ENCODE assay signal across 13 cellular contexts in genomic region chr14:99590746-99591555, GRCh38. TPM values are rescaled to one million over a fixed set of nuclear protein-coding genes. Genes with fewer than 3 reads are reported as not detected.
DNase-seq lines count a peak whose midpoint lies in the region; ATAC-seq lines count a peak whose summit lies in the region.
"Had no signal": no experiment of that assay in that cellular context is flagged by ENCODE, and none has a peak within 500 bp of the region (broad histone marks: within the 10 kb centered on the region; RNA-seq: fewer than 3 reads in every experiment).

No MANE protein-coding gene starts in this region.

- H4K8ac ChIP-seq in trophoblast cell (ENCODE audit: low read depth, low read length): no peak overlapping the region

- no peaks in the 10 kb centered on the region for H3K36me3 ChIP-seq in trophoblast cell (ENCODE audit: control insufficient read depth in 1 of 2, insufficient read depth in 2 of 2, low read length in 2 of 2)
- H3K36me3 ChIP-seq: thoracic aorta had no signal

- H4K12ac ChIP-seq in trophoblast cell (ENCODE audit: low read depth, low read length): no peak overlapping the region

- peak overlapping the region; percentile 36 for H3K4ac ChIP-seq in trophoblast cell (ENCODE audit: low read depth, low read length)

- ATAC-seq in GM21723 (IDR thresholded peaks at IDR 0.05; ENCODE audit: unreplicated experiment) (no peak), GM18907 (IDR thresholded peaks at IDR 0.05; ENCODE audit: unreplicated experiment) (no peak), GM18520 (IDR thresholded peaks at IDR 0.05; ENCODE audit: unreplicated experiment) (no peak)

- no peak overlapping the region for H2BK5ac ChIP-seq in trophoblast cell (ENCODE audit: low read depth, low read length, poor library complexity)

- no peak overlapping the region for H2AFZ ChIP-seq in trophoblast cell (ENCODE audit: insufficient read depth, low read length, poor library complexity)

- H3K27me3 ChIP-seq in trophoblast cell (ENCODE audit: insufficient read depth, low read length): no peaks in the 10 kb centered on the region

- no peak overlapping the region for H3K9ac ChIP-seq in trophoblast cell (ENCODE audit: low read length)

- peaks cover 14% of the 10 kb centered on the region for H3K79me2 ChIP-seq in trophoblast cell (ENCODE audit: control insufficient read depth, insufficient read depth, low read length, poor library complexity)

- H3K4me2 ChIP-seq in trophoblast cell (ENCODE audit: low read length): no peak overlapping the region

- no peak overlapping the region for H3K27ac ChIP-seq in trophoblast cell (ENCODE audit: low read depth, low read length)
- H3K27ac ChIP-seq: thoracic aorta had no signal

- no peak overlapping the region for H2BK120ac ChIP-seq in trophoblast cell (ENCODE audit: insufficient read depth, low read length, poor library complexity)

- no peak overlapping the region for H4K91ac ChIP-seq in trophoblast cell (ENCODE audit: low read depth, low read length)

- H3K79me1 ChIP-seq in trophoblast cell (ENCODE audit: low read length): peaks cover 9% of the 10 kb centered on the region

- no peaks in the 10 kb centered on the region for H3K9me3 ChIP-seq in trophoblast cell (ENCODE audit: insufficient read depth, low read depth, low read length)
- H3K9me3 ChIP-seq: thoracic aorta had no signal

- H3K4me1 ChIP-seq in trophoblast cell (ENCODE audit: control insufficient read depth in 1 of 2, insufficient read depth in 2 of 2, low read length in 2 of 2): peaks cover 33 to 42% of the 10 kb centered on the region in 2 experiments

- H2BK12ac ChIP-seq in trophoblast cell (ENCODE audit: low read length): no peak overlapping the region

- H3K14ac ChIP-seq in trophoblast cell (ENCODE audit: low read length): no peak overlapping the region

- peak overlapping the region; percentile 45 for H3K4me3 ChIP-seq in trophoblast cell (ENCODE audit: low read depth, low read length)
- H3K4me3 ChIP-seq: thoracic aorta had no signal

- no peak overlapping the region for H2AK5ac ChIP-seq in trophoblast cell (ENCODE audit: low read length)

- H3K23ac ChIP-seq in trophoblast cell (ENCODE audit: low read length): no peak overlapping the region

- H3K18ac ChIP-seq in trophoblast cell (ENCODE audit: low read length): peak overlapping the region; percentile 22

- DNase-seq in EH (ENCODE audit: low read depth) (peak; percentile 76), NCI-H226 (peak; percentile 70), dermis blood vessel endothelial cell (peak; percentile 89), trophoblast cell (no peak)
- DNase-seq in stimulated activated CD4-positive, alpha-beta T cell treated with anti-CD3 and anti-CD28 coated beads, Interleukin-4, amount 100 ng/mL, for 1 hour: no peak
- DNase-seq: effector CD4-positive, alpha-beta T cell; GF-D8; mesendoderm; NCI-H2029 treated with DMSO at 0.1 percent for 48 hours had no signal

- no CpG with 5 or more reads among the region's 28 CpGs for WGBS in trophoblast cell (ENCODE audit: extremely low coverage, insufficient coverage, insufficient read length)

RNA-seq across cellular contexts. Expression of gene CCDC85C, which starts 13.1 kb away (rescaled TPM):
- 14.5 and 32.4 TPM in 2 replicates for total RNA-seq in dermis blood vessel endothelial cell
- polyA plus RNA-seq in trophoblast cell (2013): 17.0 and 18.1 TPM in 2 replicates

RNA-seq across cellular contexts. Expression of gene HHIPL1, which starts 54.0 kb away (rescaled TPM):
- total RNA-seq in dermis blood vessel endothelial cell: 1.7 and 4.1 TPM in 2 replicates
- polyA plus RNA-seq in trophoblast cell (2013): 1.3 and 1.5 TPM in 2 replicates

Comparison
In these comparisons a context has a peak if more than half of its experiments do, and no peak if none do; other contexts are left out.
1. DNase-seq: peak in EH (single experiment), NCI-H226 (single experiment) and dermis blood vessel endothelial cell (single experiment); none in trophoblast cell (0 of 2) and stimulated activated CD4-positive, alpha-beta T cell treated with anti-CD3 and anti-CD28 coated beads, Interleukin-4, amount 100 ng/mL, for 1 hour (single experiment).